1 cellular context compared by ENCODE assay signal in genomic region chr9:136686794-136687711, GRCh38.
TF ChIP-seq lines count a peak whose summit lies in the region.

TSS of gene AGPAT2 (minus strand) at chr9:136687457. CDS start at chr9:136687357, 100 bp downstream.

TF ChIP-seq in GM12878, 131 proteins besides CTCF, POLR2A, EP300 and RAD21 (continued from another document and continues in another):
- TF ChIP-seq TBL1XR1 (IDR thresholded peaks at IDR 0.05; ENCODE audit: low read depth, low read length) = no peak
- TF ChIP-seq ZBTB11 (CRISPR knock-in tag; IDR thresholded peaks at IDR 0.05) = no peak
- TF ChIP-seq BHLHE40 (IDR thresholded peaks at IDR 0.05; ENCODE audit: borderline replicate concordance in 1 of 2, low read depth in 2 of 2, low read length in 1 of 2) = peak in 1 of 2 experiments; percentile 34; a peak in 1 of 4 replicates
- TF ChIP-seq PAX5 (IDR thresholded peaks at IDR 0.05; ENCODE audit: borderline replicate concordance, low read depth, low read length) = no peak
- TF ChIP-seq MTA2 (IDR thresholded peaks at IDR 0.05; ENCODE audit: low read depth) = no peak
- TF ChIP-seq POLR2AphosphoS2 (IDR thresholded peaks at IDR 0.05; ENCODE audit: low read depth, low read length) = peak; percentile 63; the same call in 1 of the 2 replicates
- no peak for TF ChIP-seq HDAC6 (IDR thresholded peaks at IDR 0.05; ENCODE audit: unreplicated experiment)
- no peak for TF ChIP-seq JUND (IDR thresholded peaks at IDR 0.05; ENCODE audit: low read depth, low read length)
- no peak for TF ChIP-seq SMAD1 (IDR thresholded peaks at IDR 0.05; ENCODE audit: low read depth, partially characterized antibody)
- TF ChIP-seq TCF7 (IDR thresholded peaks at IDR 0.05; ENCODE audit: borderline replicate concordance) = no peak
- peak; percentile 79 for TF ChIP-seq BACH1 (IDR thresholded peaks at IDR 0.05; ENCODE audit: borderline replicate concordance)
- no peak for TF ChIP-seq ASH2L (IDR thresholded peaks at IDR 0.05; ENCODE audit: borderline replicate concordance, low read depth)
- no peak for TF ChIP-seq RELA (IDR thresholded peaks at IDR 0.05; ENCODE audit: borderline replicate concordance, partially characterized antibody)
- TF ChIP-seq CREM (IDR thresholded peaks at IDR 0.05; ENCODE audit: low read depth) = no peak
- TF ChIP-seq ZBED1 (IDR thresholded peaks at IDR 0.05; ENCODE audit: borderline replicate concordance) = no peak
- TF ChIP-seq IKZF2 (IDR thresholded peaks at IDR 0.05) = no peak
- no peak for TF ChIP-seq ATF3 (IDR thresholded peaks at IDR 0.05; ENCODE audit: borderline replicate concordance, extremely low read depth, low read depth, low read length)
- peak; percentile 85; the same call in 1 of the 2 replicates for TF ChIP-seq GATAD2B (conservative IDR thresholded peaks at IDR 0.05; ENCODE audit: low read depth)
- no peak for TF ChIP-seq ZNF592 (IDR thresholded peaks at IDR 0.05)
- no peak for TF ChIP-seq ZBTB4 (CRISPR knock-in tag; IDR thresholded peaks at IDR 0.05)
- TF ChIP-seq MXI1 (IDR thresholded peaks at IDR 0.05; ENCODE audit: low read depth, low read length) = peak; percentile 20; the same call in 1 of the 2 replicates
- TF ChIP-seq NKRF (conservative IDR thresholded peaks at IDR 0.05) = peak; percentile 45; the same call in 1 of the 2 replicates
- TF ChIP-seq POLR2AphosphoS5 (IDR thresholded peaks at IDR 0.05; ENCODE audit: low read length) = peak; percentile 44; the same call in 1 of the 2 replicates
- no peak for TF ChIP-seq HCFC1 (IDR thresholded peaks at IDR 0.05; ENCODE audit: low read length)
- no peak for TF ChIP-seq NRF1 (conservative IDR thresholded peaks at IDR 0.05; ENCODE audit: low read depth, low read length)
- no peak for TF ChIP-seq NR2C1 (IDR thresholded peaks at IDR 0.05)
- TF ChIP-seq MAX (IDR thresholded peaks at IDR 0.05; ENCODE audit: low read depth, low read length) = peak; percentile 55; the same call in 1 of the 2 replicates
- TF ChIP-seq, protein P1, sequence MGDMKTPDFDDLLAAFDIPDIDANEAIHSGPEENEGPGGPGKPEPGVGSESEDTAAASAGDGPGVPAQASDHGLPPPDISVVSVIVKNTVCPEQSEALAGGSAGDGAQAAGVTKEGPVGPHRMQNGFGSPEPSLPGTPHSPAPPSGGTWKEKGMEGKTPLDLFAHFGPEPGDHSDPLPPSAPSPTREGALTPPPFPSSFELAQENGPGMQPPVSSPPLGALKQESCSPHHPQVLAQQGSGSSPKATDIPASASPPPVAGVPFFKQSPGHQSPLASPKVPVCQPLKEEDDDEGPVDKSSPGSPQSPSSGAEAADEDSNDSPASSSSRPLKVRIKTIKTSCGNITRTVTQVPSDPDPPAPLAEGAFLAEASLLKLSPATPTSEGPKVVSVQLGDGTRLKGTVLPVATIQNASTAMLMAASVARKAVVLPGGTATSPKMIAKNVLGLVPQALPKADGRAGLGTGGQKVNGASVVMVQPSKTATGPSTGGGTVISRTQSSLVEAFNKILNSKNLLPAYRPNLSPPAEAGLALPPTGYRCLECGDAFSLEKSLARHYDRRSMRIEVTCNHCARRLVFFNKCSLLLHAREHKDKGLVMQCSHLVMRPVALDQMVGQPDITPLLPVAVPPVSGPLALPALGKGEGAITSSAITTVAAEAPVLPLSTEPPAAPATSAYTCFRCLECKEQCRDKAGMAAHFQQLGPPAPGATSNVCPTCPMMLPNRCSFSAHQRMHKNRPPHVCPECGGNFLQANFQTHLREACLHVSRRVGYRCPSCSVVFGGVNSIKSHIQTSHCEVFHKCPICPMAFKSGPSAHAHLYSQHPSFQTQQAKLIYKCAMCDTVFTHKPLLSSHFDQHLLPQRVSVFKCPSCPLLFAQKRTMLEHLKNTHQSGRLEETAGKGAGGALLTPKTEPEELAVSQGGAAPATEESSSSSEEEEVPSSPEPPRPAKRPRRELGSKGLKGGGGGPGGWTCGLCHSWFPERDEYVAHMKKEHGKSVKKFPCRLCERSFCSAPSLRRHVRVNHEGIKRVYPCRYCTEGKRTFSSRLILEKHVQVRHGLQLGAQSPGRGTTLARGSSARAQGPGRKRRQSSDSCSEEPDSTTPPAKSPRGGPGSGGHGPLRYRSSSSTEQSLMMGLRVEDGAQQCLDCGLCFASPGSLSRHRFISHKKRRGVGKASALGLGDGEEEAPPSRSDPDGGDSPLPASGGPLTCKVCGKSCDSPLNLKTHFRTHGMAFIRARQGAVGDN (IDR thresholded peaks at IDR 0.05) = peak; percentile 80; the same call in 1 of the 2 replicates
- no peak for TF ChIP-seq MEF2A (IDR thresholded peaks at IDR 0.05; ENCODE audit: insufficient read depth, low read depth, low read length)
- TF ChIP-seq E2F4 (IDR thresholded peaks at IDR 0.05; ENCODE audit: low read depth, low read length) = no peak
- TF ChIP-seq LARP7 (IDR thresholded peaks at IDR 0.05) = peak; percentile 91
- TF ChIP-seq SMARCA5 (IDR thresholded peaks at IDR 0.05) = peak; percentile 97
- TF ChIP-seq RAD51 (IDR thresholded peaks at IDR 0.05) = no peak
- TF ChIP-seq, protein P2, sequence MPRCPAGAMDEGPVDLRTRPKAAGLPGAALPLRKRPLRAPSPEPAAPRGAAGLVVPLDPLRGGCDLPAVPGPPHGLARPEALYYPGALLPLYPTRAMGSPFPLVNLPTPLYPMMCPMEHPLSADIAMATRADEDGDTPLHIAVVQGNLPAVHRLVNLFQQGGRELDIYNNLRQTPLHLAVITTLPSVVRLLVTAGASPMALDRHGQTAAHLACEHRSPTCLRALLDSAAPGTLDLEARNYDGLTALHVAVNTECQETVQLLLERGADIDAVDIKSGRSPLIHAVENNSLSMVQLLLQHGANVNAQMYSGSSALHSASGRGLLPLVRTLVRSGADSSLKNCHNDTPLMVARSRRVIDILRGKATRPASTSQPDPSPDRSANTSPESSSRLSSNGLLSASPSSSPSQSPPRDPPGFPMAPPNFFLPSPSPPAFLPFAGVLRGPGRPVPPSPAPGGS (IDR thresholded peaks at IDR 0.05; ENCODE audit: borderline replicate concordance, insufficient read depth, low read depth, low read length, poor library complexity, severe bottlenecking) = no peak
- TF ChIP-seq NBN (IDR thresholded peaks at IDR 0.05) = no peak
- TF ChIP-seq DPF2 (IDR thresholded peaks at IDR 0.05) = peak; percentile 91
- peak; percentile 96 for TF ChIP-seq ZSCAN29 (IDR thresholded peaks at IDR 0.05)
- no peak for TF ChIP-seq ZNF274 (IDR thresholded peaks at IDR 0.05; ENCODE audit: insufficient read depth, insufficient read length)
- TF ChIP-seq EGR1 (IDR thresholded peaks at IDR 0.05; ENCODE audit: borderline replicate concordance in 1 of 2, low read depth in 2 of 2, low read length in 2 of 2) = peak in 1 of 2 experiments; percentile 68; a peak in 2 of 3 replicates
- no peak for TF ChIP-seq TCF3 (IDR thresholded peaks at IDR 0.05; ENCODE audit: borderline replicate concordance, insufficient read depth, low read depth, low read length)
